15 cellular contexts compared by ENCODE assay signal in the genomic region with DNA sequence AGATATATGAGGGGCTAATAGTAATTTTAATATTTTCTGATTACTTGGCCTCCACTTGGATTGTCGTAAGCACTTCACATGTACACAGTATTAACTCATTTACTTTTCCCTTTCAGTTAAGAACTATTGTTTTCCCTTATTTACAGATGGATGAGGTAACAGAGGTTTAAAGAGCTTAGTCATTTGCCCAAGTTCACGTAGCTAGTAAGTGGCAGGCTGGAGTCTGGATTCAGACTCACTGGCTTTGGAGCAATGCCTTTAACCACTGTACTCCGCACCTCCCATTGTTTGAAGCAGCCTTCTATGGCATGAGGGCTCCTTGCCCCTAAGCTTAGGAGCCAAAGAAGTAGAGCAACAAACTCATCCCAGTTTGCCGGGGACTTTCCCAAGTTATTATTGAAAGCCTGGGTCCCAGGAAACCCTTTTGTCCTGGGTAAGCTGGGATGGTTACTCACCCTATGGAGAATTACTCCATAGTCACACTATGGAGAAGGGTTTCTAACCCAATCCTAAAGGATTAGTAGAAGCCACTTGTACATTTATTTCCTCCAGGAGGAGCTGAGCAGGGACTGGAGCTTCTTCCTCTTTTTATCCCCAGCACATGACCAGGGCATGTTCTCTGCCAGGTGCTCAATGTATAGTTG.
DNase-seq lines count a peak whose midpoint lies in the region; ATAC-seq and TF ChIP-seq lines count a peak whose summit lies in the region.
"Had no signal": no experiment of that assay in that cellular context is flagged by ENCODE, and none has a peak within 500 bp of the region (broad histone marks: within the 10 kb centered on the region; RNA-seq: fewer than 3 reads in every experiment).

No MANE protein-coding gene starts in this region.

- peak overlapping the region; percentile 80 for H3K27ac ChIP-seq in ACC112 (ENCODE audit: low read depth, low read length)
- H3K27ac ChIP-seq: dorsolateral prefrontal cortex, upper lobe of left lung had no signal

- in situ Hi-C loops in astrocyte of the cerebellum (cut with HindIII; ENCODE audit: low sequenced_read_pairs), result loop anchor here (5.0 kb wide), 1 partner anchor 72 kb away; no protein-coding TSS in a partner anchor

- DNase-seq in HPDE6-E6E7 (ENCODE audit: extremely low spot score), result peak; percentile 58
- peak; percentile 89 for DNase-seq in astrocyte of the cerebellum (ENCODE audit: low read depth)
- peak; percentile 67 for DNase-seq in glomerular visceral epithelial cell (ENCODE audit: extremely low spot score)
- no peak for DNase-seq in NCI-H2107 (lab: John Stamatoyannopoulos, UW)
- no peak for DNase-seq in pons (ENCODE audit: low spot score)
- DNase-seq in putamen (ENCODE audit: low spot score), result no peak
- DNase-seq: BE2C; dorsolateral prefrontal cortex; NCI-H1417; NCI-H526 treated with DMSO at 0.1 percent for 48 hours; SHP77 treated with DMSO at 0.1 percent for 48 hours; stimulated activated CD4-positive, alpha-beta T cell treated with anti-CD3 and anti-CD28 coated beads, Interleukin-15, amount 100 ng/mL, for 24 hours; upper lobe of left lung had no signal

- no peak overlapping the region for H2AFZ ChIP-seq in ACC112 (ENCODE audit: low read length, unreplicated experiment)

- H3K4me3 ChIP-seq in ACC112 (ENCODE audit: low read depth, low read length) (no peak overlapping the region), astrocyte of the cerebellum (ENCODE audit: low read depth, low read length) (no peak overlapping the region)
- H3K4me3 ChIP-seq: dorsolateral prefrontal cortex, upper lobe of left lung had no signal

- H3K79me2 ChIP-seq in ACC112 (ENCODE audit: control insufficient read depth, insufficient read depth, low read length, unreplicated experiment), result no peaks in the 10 kb centered on the region

- TF ChIP-seq CTCF in astrocyte of the cerebellum (IDR thresholded peaks at IDR 0.05; ENCODE audit: low read depth, low read length, missing control alignments), result no peak

- H3K36me3 ChIP-seq in ACC112 (ENCODE audit: insufficient read depth, low read length), result no peaks in the 10 kb centered on the region
- H3K36me3 ChIP-seq: BE2C, upper lobe of left lung had no signal

- ATAC-seq in GM18870 (IDR thresholded peaks at IDR 0.05; ENCODE audit: unreplicated experiment), result no peak

- H3K4me1 ChIP-seq in ACC112 (ENCODE audit: control insufficient read depth, insufficient read depth, low read length, unreplicated experiment), result peaks cover 43% of the 10 kb centered on the region
- H3K4me1 ChIP-seq: BE2C, upper lobe of left lung had no signal

- H3K27me3 ChIP-seq in ACC112 (ENCODE audit: insufficient read depth, low read length), result no peaks in the 10 kb centered on the region

Comparison
In these comparisons a context has a peak if more than half of its experiments do, and no peak if none do; other contexts are left out.
1. DNase-seq: peak in HPDE6-E6E7 (single experiment), astrocyte of the cerebellum (single experiment) and glomerular visceral epithelial cell (single experiment); none in NCI-H2107 (single experiment), pons (single experiment) and putamen (single experiment).